Comparison of ENCODE assay signal across 24 cellular contexts in the genomic region with DNA sequence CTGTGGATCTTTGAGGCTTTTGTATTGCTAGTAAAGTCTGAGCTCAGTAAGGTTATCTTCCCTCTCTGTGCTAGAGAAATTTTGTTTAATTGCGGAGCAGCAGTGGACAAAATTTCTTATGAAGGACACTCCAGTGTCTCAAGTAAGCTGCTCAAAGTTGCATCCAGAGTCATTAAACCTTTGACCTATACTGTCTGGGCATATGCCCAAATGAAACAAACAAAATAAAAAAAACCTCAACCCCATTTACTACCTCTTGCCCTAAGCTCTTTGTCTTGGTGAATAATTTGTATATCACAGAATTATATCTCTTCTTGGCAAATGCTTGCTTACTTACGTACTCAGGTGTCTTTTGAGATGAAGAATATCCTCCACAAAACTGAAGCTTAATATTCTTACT.
DNase-seq lines count a peak whose midpoint lies in the region; ATAC-seq, FAIRE-seq and TF ChIP-seq lines count a peak whose summit lies in the region.
"Had no signal": no experiment of that assay in that cellular context is flagged by ENCODE, and none has a peak within 500 bp of the region (broad histone marks: within the 10 kb centered on the region; RNA-seq: fewer than 3 reads in every experiment).

No MANE protein-coding gene starts in this region.

- in situ Hi-C loops in mammary epithelial cell (cut with MboI; ENCODE audit: low sequenced_read_pairs in 2 of 2), result no loop called here

- no peak for ATAC-seq in gastroesophageal sphincter
- ATAC-seq: A549, T-cell had no signal

- H3K4me3 ChIP-seq in mammary epithelial cell (replicated peaks in 1 of 3; ENCODE audit: insufficient read depth in 1 of 3, low read depth in 2 of 3, low read length in 3 of 3), result no peak overlapping the region
- no peak overlapping the region for H3K4me3 ChIP-seq in astrocyte (ENCODE audit: insufficient read depth, low read depth, low read length)
- no peak overlapping the region for H3K4me3 ChIP-seq in H7 (ENCODE audit: insufficient read depth, low read depth, low read length)
- no peak overlapping the region for H3K4me3 ChIP-seq in gastroesophageal sphincter
- H3K4me3 ChIP-seq: A549; BLaER1 treated with 17β-estradiol and CSF1 and Interleukin-3, amounts not matched to agents 10 nM and 100 nM; SJSA1 had no signal

- no peak for TF ChIP-seq CTCF in MCF 10A (IDR thresholded peaks at IDR 0.05; ENCODE audit: unreplicated experiment)
- no peak for TF ChIP-seq CTCF in mammary epithelial cell (conservative IDR thresholded peaks at IDR 0.05 in 1 of 2, IDR thresholded peaks at IDR 0.05 in 1 of 2; ENCODE audit: extremely low read depth in 1 of 2, insufficient read depth in 1 of 2, low read depth in 1 of 2, low read length in 2 of 2)
- TF ChIP-seq CTCF in astrocyte (IDR thresholded peaks at IDR 0.05; ENCODE audit: insufficient read depth, low read depth, low read length), result no peak
- TF ChIP-seq CTCF in gastroesophageal sphincter (IDR thresholded peaks at IDR 0.05), result no peak

- H3K4me2 ChIP-seq in mammary epithelial cell (ENCODE audit: insufficient read depth, low read depth, low read length) (no peak overlapping the region), astrocyte (ENCODE audit: low read length) (no peak overlapping the region)
- H3K4me2 ChIP-seq: A549; BLaER1 treated with 17β-estradiol and CSF1 and Interleukin-3, amounts not matched to agents 10 nM and 100 nM had no signal

- 77% methylated on average over 2 of the region's 2 CpGs for WGBS in mammary epithelial cell (ENCODE audit: low coverage, missing lambda C conversion rate)
- WGBS in gastroesophageal sphincter (ENCODE audit: low coverage in 1 of 2), 2 donors, result 79 to 97% methylated on average over 2 of the region's 2 CpGs

- H4K20me1 ChIP-seq in mammary epithelial cell (ENCODE audit: insufficient read depth, low read length) (no peaks in the 10 kb centered on the region), astrocyte (ENCODE audit: insufficient read depth, low read length) (no peaks in the 10 kb centered on the region)
- H4K20me1 ChIP-seq: BLaER1 treated with 17β-estradiol and CSF1 and Interleukin-3, amounts not matched to agents 10 nM and 100 nM had no signal

- DNase-seq in MCF 10A (ENCODE audit: unreplicated experiment) (peak; percentile 14), mammary epithelial cell (no peak), NCI-H2029 treated with DMSO at 0.1 percent for 48 hours (lab: John Stamatoyannopoulos, UW) (peak; percentile 10), astrocyte (ENCODE audit: low read depth) (peak; percentile 1), stromal cell of bone marrow (ENCODE audit: low read depth) (peak; percentile 1), H7 (no peak), OCI-M1 (lab: John Stamatoyannopoulos, UW) (no peak)
- DNase-seq: AML-193; CD4-positive, alpha-beta T cell; COR-L47; IMR-90; KG1; NCI-H2081; NCI-H345; NCI-H524; NCI-H774; Right ventricle myocardium superior; RPMI8226; T-cell had no signal

- H3K27me3 ChIP-seq in mammary epithelial cell (ENCODE audit: insufficient read depth, low read length) (no peaks in the 10 kb centered on the region), astrocyte (ENCODE audit: insufficient read depth, low read length) (no peaks in the 10 kb centered on the region), H7 (ENCODE audit: control insufficient read depth, insufficient read depth, low read length) (no peaks in the 10 kb centered on the region), gastroesophageal sphincter (no peaks in the 10 kb centered on the region)
- H3K27me3 ChIP-seq: BLaER1 treated with 17β-estradiol and CSF1 and Interleukin-3, amounts not matched to agents 10 nM and 100 nM; SJSA1 had no signal

- H3K4me1 ChIP-seq in mammary epithelial cell (ENCODE audit: insufficient read depth, low read length) (no peaks in the 10 kb centered on the region), astrocyte (ENCODE audit: insufficient read depth, low read length) (no peaks in the 10 kb centered on the region), gastroesophageal sphincter (no peaks in the 10 kb centered on the region)
- H3K4me1 ChIP-seq: A549; BLaER1 treated with 17β-estradiol and CSF1 and Interleukin-3, amounts not matched to agents 10 nM and 100 nM; SJSA1 had no signal

- no peaks in the 10 kb centered on the region for H3K36me3 Mint-ChIP-seq in MCF 10A (ENCODE audit: insufficient read depth, unreplicated experiment)
- no peaks in the 10 kb centered on the region for H3K36me3 Mint-ChIP-seq in astrocyte (ENCODE audit: low read depth, unreplicated experiment)
- H3K36me3 Mint-ChIP-seq: T-cell had no signal

- CTCF ChIA-PET in MCF 10A (lab: Yijun Ruan, JAX) (no interaction called here), mammary epithelial cell (lab: Charles Lee; ENCODE audit: low non-redundant PET) (no interaction called here)

- no peaks in the 10 kb centered on the region for H3K27me3 Mint-ChIP-seq in MCF 10A (ENCODE audit: insufficient read depth, unreplicated experiment)
- H3K27me3 Mint-ChIP-seq in astrocyte (ENCODE audit: low read depth, unreplicated experiment), result no peaks in the 10 kb centered on the region
- H3K27me3 Mint-ChIP-seq: CD4-positive, alpha-beta T cell; T-cell had no signal

- intact Hi-C loops in MCF 10A (cut with micrococcal nuclease) (no loop called here), mammary epithelial cell (cut with micrococcal nuclease) (no loop called here)

- H3K9ac ChIP-seq in mammary epithelial cell (ENCODE audit: insufficient read depth, low read length) (no peak overlapping the region), astrocyte (ENCODE audit: low read length) (no peak overlapping the region)
- H3K9ac ChIP-seq: BLaER1 treated with 17β-estradiol and CSF1 and Interleukin-3, amounts not matched to agents 10 nM and 100 nM had no signal

- dilution Hi-C loops in mammary epithelial cell (cut with HindIII; ENCODE audit: low sequenced_read_pairs), result no loop called here

- no TSS peak for BruUV-seq in MCF 10A (replicated peaks; lab: Mats Ljungman, UMichigan)
- BruUV-seq in mammary epithelial cell (replicated peaks; lab: Mats Ljungman, UMichigan), result no TSS peak

- TF ChIP-seq EP300 in gastroesophageal sphincter (IDR thresholded peaks at IDR 0.05), result no peak

- H2AFZ ChIP-seq in mammary epithelial cell (ENCODE audit: low read depth, low read length) (no peak overlapping the region), astrocyte (ENCODE audit: low read depth, low read length) (no peak overlapping the region)

- H3K4me3 Mint-ChIP-seq in MCF 10A (ENCODE audit: unreplicated experiment), result no peak overlapping the region
- H3K4me3 Mint-ChIP-seq in astrocyte (ENCODE audit: unreplicated experiment), result no peak overlapping the region
- H3K4me3 Mint-ChIP-seq: CD4-positive, alpha-beta T cell; T-cell had no signal

- FAIRE-seq in astrocyte (lab: Jason Lieb, UNC), result no peak
- FAIRE-seq: A549, GM19239 had no signal

- H3K79me2 ChIP-seq in mammary epithelial cell (ENCODE audit: insufficient read depth, low read length), result no peaks in the 10 kb centered on the region
- no peaks in the 10 kb centered on the region for H3K79me2 ChIP-seq in astrocyte (ENCODE audit: insufficient read depth, low read length)

- H3K27ac ChIP-seq in mammary epithelial cell (ENCODE audit: insufficient read depth, low read depth, low read length), result no peak overlapping the region
- no peak overlapping the region for H3K27ac ChIP-seq in astrocyte (ENCODE audit: low read depth, low read length)
- H3K27ac ChIP-seq in gastroesophageal sphincter, result no peak overlapping the region
- H3K27ac ChIP-seq: A549; BLaER1 treated with 17β-estradiol and CSF1 and Interleukin-3, amounts not matched to agents 10 nM and 100 nM; SJSA1 had no signal

- H3K9me3 ChIP-seq in mammary epithelial cell (replicated peaks; ENCODE audit: insufficient read depth, low read length), result no peaks in the 10 kb centered on the region
- H3K9me3 ChIP-seq in astrocyte (ENCODE audit: insufficient read depth, low read depth, low read length), result no peaks in the 10 kb centered on the region
- peaks cover 0 to 4% (median 0%) of the 10 kb centered on the region in 3 donors for H3K9me3 ChIP-seq in gastroesophageal sphincter
- H3K9me3 ChIP-seq: BLaER1 treated with 17β-estradiol and CSF1 and Interleukin-3, amounts not matched to agents 10 nM and 100 nM; SJSA1 had no signal

- POLR2A ChIA-PET in MCF 10A (lab: Yijun Ruan, JAX), result interaction anchor here (0.5 to 0.8 kb wide), 2 partner anchors 72 to 92 kb away, joined by 3 read pairs; no protein-coding TSS in a partner anchor

- no peaks in the 10 kb centered on the region for H3K4me1 Mint-ChIP-seq in MCF 10A (ENCODE audit: insufficient read depth, unreplicated experiment)
- H3K4me1 Mint-ChIP-seq in astrocyte (ENCODE audit: low read depth, unreplicated experiment), result no peaks in the 10 kb centered on the region
- H3K4me1 Mint-ChIP-seq: T-cell had no signal

- no peaks in the 10 kb centered on the region for H3K36me3 ChIP-seq in mammary epithelial cell (ENCODE audit: insufficient read depth, low read length)
- no peaks in the 10 kb centered on the region for H3K36me3 ChIP-seq in astrocyte (ENCODE audit: insufficient read depth, low read length)
- H3K36me3 ChIP-seq in H7 (replicated peaks; ENCODE audit: control insufficient read depth, insufficient read depth, low read length), result no peaks in the 10 kb centered on the region
- H3K36me3 ChIP-seq in gastroesophageal sphincter, result no peaks in the 10 kb centered on the region
- H3K36me3 ChIP-seq: BLaER1 treated with 17β-estradiol and CSF1 and Interleukin-3, amounts not matched to agents 10 nM and 100 nM; SJSA1 had no signal

- no peak for TF ChIP-seq POLR2A in gastroesophageal sphincter (IDR thresholded peaks at IDR 0.05)

- peaks cover 6% of the 10 kb centered on the region for H3K9me3 Mint-ChIP-seq in MCF 10A (ENCODE audit: unreplicated experiment)
- no peaks in the 10 kb centered on the region for H3K9me3 Mint-ChIP-seq in astrocyte (ENCODE audit: unreplicated experiment)

- H3K27ac Mint-ChIP-seq in MCF 10A (ENCODE audit: low read depth, unreplicated experiment) (no peak overlapping the region), astrocyte (ENCODE audit: unreplicated experiment) (no peak overlapping the region)
- H3K27ac Mint-ChIP-seq: CD4-positive, alpha-beta T cell; T-cell had no signal

Comparison
In these comparisons a context has a peak if more than half of its experiments do, and no peak if none do; other contexts are left out.
1. DNase-seq: peak in MCF 10A (single experiment), NCI-H2029 treated with DMSO at 0.1 percent for 48 hours (single experiment), astrocyte (single experiment) and stromal cell of bone marrow (single experiment); none in mammary epithelial cell (single experiment), H7 (single experiment) and OCI-M1 (single experiment).